In the genomic region with DNA sequence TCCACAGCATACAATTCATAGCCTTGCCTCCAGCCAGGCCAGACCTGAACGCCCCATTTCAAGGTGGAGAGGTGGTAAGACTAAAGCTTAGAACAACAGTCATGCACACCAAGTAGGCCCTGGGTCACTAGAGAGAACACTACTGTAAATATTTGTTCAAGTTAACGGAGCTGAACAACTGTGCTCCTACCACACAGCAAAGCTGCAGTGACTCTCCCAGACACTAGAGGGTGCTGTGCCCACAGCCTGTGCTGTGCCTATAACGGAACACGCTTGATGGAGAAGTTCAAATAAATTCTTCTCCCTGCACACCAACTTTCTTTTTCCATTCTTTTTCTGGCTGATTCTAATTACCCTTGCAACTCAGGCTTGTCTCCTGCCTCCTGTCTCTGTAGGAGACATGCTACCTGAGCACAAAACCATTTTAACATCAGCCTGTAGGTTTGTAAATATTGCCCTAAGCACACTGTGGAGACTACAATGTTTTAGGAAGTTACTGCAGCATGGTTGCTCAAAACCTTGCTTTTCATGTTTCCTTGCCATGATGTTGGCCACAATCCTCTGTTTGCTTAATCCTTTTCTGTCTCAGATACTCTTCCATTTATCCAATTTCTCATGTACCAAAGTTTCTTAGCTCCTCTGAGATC, we compare ENCODE assay signal across 8 cellular contexts.
DNase-seq lines count a peak whose midpoint lies in the region; ATAC-seq and TF ChIP-seq lines count a peak whose summit lies in the region.
"Not testable (repeated sequence)": the region's sequence is repeated elsewhere in the genome, so short reads cannot be mapped to it uniquely, and the experiment has no call there.

No MANE protein-coding gene starts in this region.

- DNase-seq in CD4-positive, alpha-beta memory T cell = peak; percentile 50 to 64 (median 60)
- peak; percentile 49 for DNase-seq in Jurkat, Clone E6-1 (ENCODE audit: low read depth, low spot score)
- DNase-seq in activated CD8-positive, alpha-beta memory T cell treated with anti-CD3 and anti-CD28 coated beads for 24 hours = peak; percentile 84
- peak; percentile 61 to 67 (median 65) for DNase-seq in effector memory CD8-positive, alpha-beta T cell
- DNase-seq in mesendoderm = peak; percentile 57
- DNase-seq in stimulated activated CD8-positive, alpha-beta memory T cell treated with anti-CD3 and anti-CD28 coated beads, Interleukin-15, amount 100 ng/mL, for 48 hours (ENCODE audit: low read depth in 2 of 2) = peak; percentile 50 to 55

- not testable (repeated sequence) for H3K36me3 Mint-ChIP-seq in CD4-positive, alpha-beta memory T cell; effector memory CD8-positive, alpha-beta T cell (ENCODE audit: insufficient read depth)

- not testable (repeated sequence) for H3K23ac ChIP-seq in mesendoderm (ENCODE audit: low read length)

- not testable (repeated sequence) for H3K9ac ChIP-seq in OCI-LY3 (ENCODE audit: low read length); mesendoderm (ENCODE audit: low read length)

- not testable (repeated sequence) for H3K56ac ChIP-seq in mesendoderm (ENCODE audit: low read length)

- not testable (repeated sequence) for H3K9me3 Mint-ChIP-seq in CD4-positive, alpha-beta memory T cell; effector memory CD8-positive, alpha-beta T cell

- peak overlapping the region; percentile 49 for H3K4me2 ChIP-seq in OCI-LY3 (ENCODE audit: low read length)
- H3K4me2 ChIP-seq in mesendoderm (ENCODE audit: low read length) = not testable (repeated sequence)

- not testable (repeated sequence) for H2AK5ac ChIP-seq in mesendoderm (ENCODE audit: low read length)

- H3K18ac ChIP-seq in mesendoderm (ENCODE audit: low read length) = not testable (repeated sequence)

- not testable (repeated sequence) for H3K4me1 ChIP-seq in CD4-positive, alpha-beta memory T cell (ENCODE audit: insufficient read depth, low read length); mesendoderm (ENCODE audit: control insufficient read depth, low read depth, low read length)
- peaks cover 10% of the 10 kb centered on the region; the same call in 1 of the 2 replicates for H3K4me1 ChIP-seq in OCI-LY3 (ENCODE audit: low read length)

- not testable (repeated sequence) for H4K20me1 ChIP-seq in OCI-LY3 (ENCODE audit: insufficient read depth, low read length)

- peak overlapping the region; percentile 81 for H2AFZ ChIP-seq in OCI-LY3 (ENCODE audit: low read depth, low read length)

- H3K4me3 Mint-ChIP-seq in CD4-positive, alpha-beta memory T cell = peak overlapping the region in 6 of 8 donors; percentile 4 to 62 (median 29)
- H3K4me3 Mint-ChIP-seq in effector memory CD8-positive, alpha-beta T cell = peak overlapping the region; percentile 32 to 53

- H3K4me3 ChIP-seq in CD4-positive, alpha-beta memory T cell (ENCODE audit: low read length in 2 of 2); Jurkat, Clone E6-1 (ENCODE audit: low read length); OCI-LY3 (ENCODE audit: low read length); mesendoderm (ENCODE audit: low read length): not testable (repeated sequence)

- H3K27ac ChIP-seq in CD4-positive, alpha-beta memory T cell (ENCODE audit: low read depth, low read length); OCI-LY3 (ENCODE audit: low read length); mesendoderm (ENCODE audit: low read depth, low read length): not testable (repeated sequence)

- not testable (repeated sequence) for H3K36me3 ChIP-seq in CD4-positive, alpha-beta memory T cell (ENCODE audit: insufficient read depth, low read length); OCI-LY3 (replicated peaks; ENCODE audit: low read depth, low read length); mesendoderm (ENCODE audit: control insufficient read depth, insufficient read depth, low read length)

- no CpG with 5 or more reads among the region's 4 CpGs for WGBS in mesendoderm (ENCODE audit: extremely low coverage, insufficient coverage, low lambda C conversion rate)

- not testable (repeated sequence) for H3K27ac Mint-ChIP-seq in CD4-positive, alpha-beta memory T cell; effector memory CD8-positive, alpha-beta T cell

- not testable (repeated sequence) for H4K8ac ChIP-seq in mesendoderm (ENCODE audit: low read depth, low read length)

- H3K27me3 Mint-ChIP-seq in CD4-positive, alpha-beta memory T cell; effector memory CD8-positive, alpha-beta T cell: not testable (repeated sequence)

- not testable (repeated sequence) for H3K27me3 ChIP-seq in CD4-positive, alpha-beta memory T cell (ENCODE audit: insufficient read depth, low read length); OCI-LY3 (ENCODE audit: low read depth, low read length); mesendoderm (ENCODE audit: insufficient read depth, low read length, poor library complexity)

- not testable (repeated sequence) for H2BK120ac ChIP-seq in mesendoderm (ENCODE audit: low read depth, low read length)

- H2BK15ac ChIP-seq in mesendoderm (replicated peaks; ENCODE audit: low read depth) = not testable (repeated sequence)

- not testable (repeated sequence) for H3K79me1 ChIP-seq in mesendoderm (ENCODE audit: low read length)

- TF ChIP-seq CTCF in OCI-LY3 (IDR thresholded peaks at IDR 0.05; ENCODE audit: low read depth, low read length) = peak; percentile 84

- POLR2A ChIA-PET in CD4-positive, alpha-beta memory T cell (lab: Charles Lee; ENCODE audit: partially characterized antibody) = interaction anchor here (0.6 kb wide), 1 partner anchor 769 kb away, joined by 3 read pairs; no protein-coding TSS in a partner anchor

- H3K9me3 ChIP-seq in CD4-positive, alpha-beta memory T cell (ENCODE audit: control insufficient read depth in 1 of 2, low read length in 2 of 2); OCI-LY3 (ENCODE audit: insufficient read depth, low read length): not testable (repeated sequence)

- not testable (repeated sequence) for H3K4ac ChIP-seq in mesendoderm (ENCODE audit: low read depth, low read length)

- peaks cover 3 to 12% (median 5%) of the 10 kb centered on the region in 4 donors for H3K4me1 Mint-ChIP-seq in CD4-positive, alpha-beta memory T cell
- H3K4me1 Mint-ChIP-seq in effector memory CD8-positive, alpha-beta T cell (ENCODE audit: low read depth in 2 of 2) = not testable (repeated sequence)

- H3K79me2 ChIP-seq in OCI-LY3 (ENCODE audit: low read length); mesendoderm (ENCODE audit: control insufficient read depth, insufficient read depth, low read length): not testable (repeated sequence)

- CTCF ChIA-PET in CD4-positive, alpha-beta memory T cell (lab: Charles Lee; ENCODE audit: partially characterized antibody) = interaction anchor here (0.7 to 2.3 kb wide), 17 partner anchors 9 to 274 kb away, joined by 3 to 35 read pairs (median 4); no protein-coding TSS in a partner anchor

- not testable (repeated sequence) for H2BK5ac ChIP-seq in mesendoderm (ENCODE audit: low read length)

- not testable (repeated sequence) for H4K5ac ChIP-seq in mesendoderm (ENCODE audit: low read length)

- ATAC-seq in GM19438 (IDR thresholded peaks at IDR 0.05; ENCODE audit: low read depth, unreplicated experiment) = peak; percentile 74
- ATAC-seq in effector memory CD8-positive, alpha-beta T cell (replicated peaks) = peak; percentile 91

- intact Hi-C loops in CD4-positive, alpha-beta memory T cell (cut with micrococcal nuclease) = loop anchor here (2.0 to 5.0 kb wide), 4 partner anchors 69 to 275 kb away; no protein-coding TSS in a partner anchor
